ENCODE assay signal across 8 cellular contexts in the genomic region with DNA sequence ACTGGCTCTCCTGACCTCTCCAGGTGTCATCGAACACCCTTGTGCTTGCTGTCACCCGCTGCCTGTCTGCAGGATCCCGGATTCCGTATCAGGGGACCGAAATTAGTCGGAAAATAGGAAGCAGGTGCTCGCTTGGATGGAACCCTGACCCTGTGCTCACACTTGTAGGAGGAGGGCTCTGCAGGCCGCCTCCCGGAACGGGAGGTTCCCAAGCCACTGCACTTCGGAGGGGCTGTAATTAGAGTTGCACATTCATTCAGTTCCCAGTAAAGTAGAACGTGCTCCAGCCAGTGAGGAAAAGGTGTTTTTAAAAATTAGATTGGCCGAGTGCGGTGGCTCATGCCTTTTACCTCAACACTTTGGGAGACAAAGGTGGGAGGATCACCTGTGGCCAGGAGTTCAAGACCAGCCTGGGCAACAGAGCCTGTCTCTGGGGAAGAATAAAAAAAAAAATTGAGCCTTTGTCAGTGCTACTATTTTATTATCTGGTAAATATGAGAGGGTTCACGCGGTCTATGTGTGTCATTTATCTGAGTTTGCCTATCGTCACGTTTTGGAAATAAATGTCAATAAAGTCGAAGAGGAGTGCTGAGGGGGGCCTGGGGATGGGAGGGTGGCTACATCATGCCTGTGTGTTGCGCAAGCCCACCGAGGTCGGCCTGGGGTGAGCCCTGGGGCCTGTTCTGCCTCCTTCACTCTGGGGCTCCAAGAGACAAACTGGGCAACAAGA. TPM values are rescaled to one million over a fixed set of nuclear protein-coding genes. Genes with fewer than 3 reads are reported as not detected.
A peak's percentile ranks its signal among the peaks of the same experiment; 100 is the strongest.
DNase-seq lines count a peak whose midpoint lies in the region; ATAC-seq and TF ChIP-seq lines count a peak whose summit lies in the region.

No MANE protein-coding gene starts in this region.

- TSS peak; percentile 59 for BruUV-seq in Caco-2 (replicated peaks; lab: Mats Ljungman, UMichigan)

- CTCF ChIA-PET in Caco-2 (lab: Charles Lee) = interaction anchor here (0.6 to 1.7 kb wide), 6 partner anchors 13 to 405 kb away, joined by 3 to 18 read pairs (median 7); partner anchors contain the start of genes ARFRP1, PTK6 and ZGPAT

- H3K36me3 Mint-ChIP-seq in Caco-2 (ENCODE audit: insufficient read depth, unreplicated experiment) (peaks cover 34% of the 10 kb centered on the region), IgD-negative memory B cell (peaks cover 9% of the 10 kb centered on the region)
- peaks cover 17% of the 10 kb centered on the region for H3K36me3 Mint-ChIP-seq in activated T-helper 17 cell treated with anti-CD3 and anti-CD28 coated beads, Interleukin-2, amount 50 U/mL, for 72 hours (ENCODE audit: low read depth)

- no peaks in the 10 kb centered on the region for H3K36me3 ChIP-seq in Caco-2 (ENCODE audit: control insufficient read depth, insufficient read depth, low read length)
- H3K36me3 ChIP-seq in OCI-LY3 (replicated peaks; ENCODE audit: low read depth, low read length) = peaks cover 3% of the 10 kb centered on the region

- POLR2A ChIA-PET in Caco-2 (lab: Charles Lee) = interaction anchor here (0.9 to 1.8 kb wide), 3 partner anchors 13 to 237 kb away, joined by 5 to 19 read pairs (median 10); partner anchors contain the start of genes RTEL1 and TPD52L2

- H3K4me3 ChIP-seq in Caco-2 (ENCODE audit: low read depth, low read length) (peak overlapping the region; percentile 91), OCI-LY3 (ENCODE audit: low read length) (peak overlapping the region; percentile 93), fibroblast of villous mesenchyme (ENCODE audit: low read depth, low read length) (peak overlapping the region; percentile 85)

- H3K27ac ChIP-seq in OCI-LY3 (ENCODE audit: low read length) = peak overlapping the region; percentile 70

- intact Hi-C loops in Caco-2 (cut with micrococcal nuclease; ENCODE audit: unreplicated experiment) = loop anchor here (1.0 to 10.0 kb wide), 3 partner anchors 25 to 266 kb away; partner anchors contain the start of genes ABHD16B, DNAJC5, STMN3 and TPD52L2

- H3K79me2 ChIP-seq in OCI-LY3 (ENCODE audit: low read length) = peaks cover 46% of the 10 kb centered on the region

- H3K9me3 ChIP-seq in Caco-2 (no peaks in the 10 kb centered on the region), OCI-LY3 (ENCODE audit: insufficient read depth, low read length) (no peaks in the 10 kb centered on the region)

- H3K27me3 Mint-ChIP-seq in Caco-2 (ENCODE audit: insufficient read depth, unreplicated experiment) (no peaks in the 10 kb centered on the region), IgD-negative memory B cell (no peaks in the 10 kb centered on the region)
- no peaks in the 10 kb centered on the region for H3K27me3 Mint-ChIP-seq in activated T-helper 17 cell treated with anti-CD3 and anti-CD28 coated beads, Interleukin-2, amount 50 U/mL, for 72 hours

- peak overlapping the region; percentile 93 for H3K4me2 ChIP-seq in OCI-LY3 (ENCODE audit: low read length)

- H2AFZ ChIP-seq in OCI-LY3 (ENCODE audit: low read depth, low read length) = peak overlapping the region; percentile 60; the same call in 1 of the 2 replicates

- H3K9ac ChIP-seq in OCI-LY3 (ENCODE audit: low read length) = peak overlapping the region; percentile 95

- ATAC-seq in activated T-helper 17 cell treated with anti-CD3 and anti-CD28 coated beads, Interleukin-2, amount 50 U/mL, for 72 hours (replicated peaks) = peak; percentile 16
- ATAC-seq in HG03159 (IDR thresholded peaks at IDR 0.05; ENCODE audit: unreplicated experiment) = no peak
- no peak for ATAC-seq in GM18870 (IDR thresholded peaks at IDR 0.05; ENCODE audit: unreplicated experiment)

- TF ChIP-seq CTCF in Caco-2 (IDR thresholded peaks at IDR 0.05; ENCODE audit: insufficient read depth in 1 of 2, low read depth in 1 of 2, low read length in 1 of 2, severe bottlenecking in 1 of 2, unreplicated experiment in 1 of 2) = no peak
- no peak for TF ChIP-seq CTCF in OCI-LY3 (IDR thresholded peaks at IDR 0.05; ENCODE audit: low read depth, low read length)
- TF ChIP-seq CTCF in fibroblast of villous mesenchyme (IDR thresholded peaks at IDR 0.05; ENCODE audit: insufficient read depth, low read depth, low read length) = no peak

- DNase-seq in Caco-2 (peak; percentile 80 to 84), fibroblast of villous mesenchyme (ENCODE audit: low read depth) (peak; percentile 80), pons (ENCODE audit: low spot score) (peak; percentile 34)

- H3K4me1 Mint-ChIP-seq in Caco-2 (ENCODE audit: low read depth, unreplicated experiment) (peaks cover 25% of the 10 kb centered on the region), IgD-negative memory B cell (peaks cover 21 to 33% (median 23%) of the 10 kb centered on the region in 3 donors)
- H3K4me1 Mint-ChIP-seq in activated T-helper 17 cell treated with anti-CD3 and anti-CD28 coated beads, Interleukin-2, amount 50 U/mL, for 72 hours = peaks cover 11% of the 10 kb centered on the region

- H3K27ac Mint-ChIP-seq in Caco-2 (ENCODE audit: unreplicated experiment) (peak overlapping the region; percentile 80), IgD-negative memory B cell (peak overlapping the region; percentile 55 to 97 (median 89))
- H3K27ac Mint-ChIP-seq in activated T-helper 17 cell treated with anti-CD3 and anti-CD28 coated beads, Interleukin-2, amount 50 U/mL, for 72 hours = peak overlapping the region; percentile 87

- no peaks in the 10 kb centered on the region for H4K20me1 ChIP-seq in OCI-LY3 (ENCODE audit: insufficient read depth, low read length)

- H3K4me3 Mint-ChIP-seq in Caco-2 (ENCODE audit: unreplicated experiment) (peak overlapping the region; percentile 80), IgD-negative memory B cell (peak overlapping the region; percentile 91 to 98 (median 95))
- H3K4me3 Mint-ChIP-seq in activated T-helper 17 cell treated with anti-CD3 and anti-CD28 coated beads, Interleukin-2, amount 50 U/mL, for 72 hours = peak overlapping the region; percentile 87

- H3K27me3 ChIP-seq in Caco-2 (replicated peaks; ENCODE audit: control insufficient read depth, insufficient read depth, low read length) (no peaks in the 10 kb centered on the region), OCI-LY3 (ENCODE audit: low read depth, low read length) (no peaks in the 10 kb centered on the region)

- no peaks in the 10 kb centered on the region for H3K9me3 Mint-ChIP-seq in Caco-2 (ENCODE audit: unreplicated experiment)
- H3K9me3 Mint-ChIP-seq in IgD-negative memory B cell = no peaks in the 10 kb centered on the region
- H3K9me3 Mint-ChIP-seq in activated T-helper 17 cell treated with anti-CD3 and anti-CD28 coated beads, Interleukin-2, amount 50 U/mL, for 72 hours = no peaks in the 10 kb centered on the region

- peaks cover 18% of the 10 kb centered on the region for H3K4me1 ChIP-seq in Caco-2
- peaks cover 13% of the 10 kb centered on the region for H3K4me1 ChIP-seq in OCI-LY3 (ENCODE audit: low read length)

RNA-seq across cellular contexts. Expression of gene GMEB2, which starts 1.5 kb away (rescaled TPM):
- total RNA-seq in Caco-2 (2022) (20.6 and 21.5 TPM in 2 replicates), fibroblast of villous mesenchyme (9.3 and 10.8 TPM in 2 replicates)
- polyA plus RNA-seq in IgD-negative memory B cell = 10.6 TPM
- total RNA-seq in activated T-helper 17 cell treated with anti-CD3 and anti-CD28 coated beads, Interleukin-2, amount 50 U/mL, for 72 hours = 10 to 100 TPM; 11.5 to 19.6 TPM

RNA-seq across cellular contexts. Expression of gene STMN3, which starts 24.8 kb away (rescaled TPM):
- total RNA-seq in Caco-2 (2022) (27.4 and 27.9 TPM in 2 replicates), fibroblast of villous mesenchyme (5.6 and 10.6 TPM in 2 replicates)
- polyA plus RNA-seq in IgD-negative memory B cell = 2.7 TPM
- 10 to 100 TPM; 15.1 to 24.7 TPM for total RNA-seq in activated T-helper 17 cell treated with anti-CD3 and anti-CD28 coated beads, Interleukin-2, amount 50 U/mL, for 72 hours

RNA-seq across cellular contexts. Expression of gene RTEL1, which starts 29.7 kb away (rescaled TPM):
- total RNA-seq in Caco-2 (2022) (51.1 and 61.6 TPM in 2 replicates), fibroblast of villous mesenchyme (11.7 and 14.2 TPM in 2 replicates)
- 2.6 TPM for polyA plus RNA-seq in IgD-negative memory B cell
- total RNA-seq in activated T-helper 17 cell treated with anti-CD3 and anti-CD28 coated beads, Interleukin-2, amount 50 U/mL, for 72 hours = 10 to 100 TPM; 41.8 to 51.8 TPM

RNA-seq across cellular contexts. Expression of gene HELZ2, which starts 54.4 kb away (rescaled TPM):
- 35.2 and 36.5 TPM in 2 replicates for total RNA-seq in Caco-2 (2022)
- polyA plus RNA-seq in IgD-negative memory B cell = 7.9 TPM
- 10 to 100 TPM in 1 of 2 donors, 1 to 10 TPM in 1; 8.2 to 12.6 TPM for total RNA-seq in activated T-helper 17 cell treated with anti-CD3 and anti-CD28 coated beads, Interleukin-2, amount 50 U/mL, for 72 hours
- 29.0 and 46.6 TPM in 2 replicates for total RNA-seq in fibroblast of villous mesenchyme
